Comparison of ENCODE assay signal across 8 cellular contexts in the genomic region with DNA sequence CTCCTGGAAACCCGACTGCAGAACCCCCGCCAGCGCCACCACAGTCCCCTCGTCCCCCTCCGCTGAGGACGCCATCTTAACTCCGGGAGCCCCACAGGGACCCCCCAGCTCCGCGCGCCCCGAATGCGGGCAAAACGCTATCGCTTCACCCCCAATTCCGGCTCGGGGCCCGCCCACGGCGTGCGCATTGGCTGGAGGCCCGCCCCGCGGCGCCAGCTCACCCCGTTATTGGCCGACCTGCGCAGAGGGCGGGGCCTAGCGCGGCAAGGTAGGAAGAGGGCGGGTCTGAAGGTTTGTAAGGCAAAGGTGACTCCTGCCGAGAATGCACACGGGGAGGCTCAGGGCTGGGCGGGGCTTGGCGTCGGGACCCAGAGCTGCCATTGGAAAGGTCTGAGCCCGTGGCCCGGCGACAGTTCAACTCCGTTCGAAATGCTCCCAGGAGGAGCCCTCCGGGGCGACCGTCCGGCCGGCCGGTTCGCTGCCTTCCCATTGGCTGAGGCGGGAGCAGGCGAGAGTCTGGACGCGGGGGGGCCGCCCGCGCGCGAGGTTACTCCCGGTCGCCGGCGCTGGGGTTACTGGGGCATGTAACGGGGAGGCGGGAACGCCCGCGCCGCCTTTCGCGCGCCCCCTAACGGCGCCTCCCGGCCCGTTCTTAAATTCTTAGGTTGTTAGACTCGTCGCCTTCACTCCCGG. TPM values are rescaled to one million over a fixed set of nuclear protein-coding genes. Genes with fewer than 3 reads are reported as not detected.
A peak's percentile ranks its signal among the peaks of the same experiment; 100 is the strongest.
DNase-seq lines count a peak whose midpoint lies in the region; ATAC-seq and TF ChIP-seq lines count a peak whose summit lies in the region.

A gene with protein sequence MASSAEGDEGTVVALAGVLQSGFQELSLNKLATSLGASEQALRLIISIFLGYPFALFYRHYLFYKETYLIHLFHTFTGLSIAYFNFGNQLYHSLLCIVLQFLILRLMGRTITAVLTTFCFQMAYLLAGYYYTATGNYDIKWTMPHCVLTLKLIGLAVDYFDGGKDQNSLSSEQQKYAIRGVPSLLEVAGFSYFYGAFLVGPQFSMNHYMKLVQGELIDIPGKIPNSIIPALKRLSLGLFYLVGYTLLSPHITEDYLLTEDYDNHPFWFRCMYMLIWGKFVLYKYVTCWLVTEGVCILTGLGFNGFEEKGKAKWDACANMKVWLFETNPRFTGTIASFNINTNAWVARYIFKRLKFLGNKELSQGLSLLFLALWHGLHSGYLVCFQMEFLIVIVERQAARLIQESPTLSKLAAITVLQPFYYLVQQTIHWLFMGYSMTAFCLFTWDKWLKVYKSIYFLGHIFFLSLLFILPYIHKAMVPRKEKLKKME (minus strand): TSS at position 127 of the 693 bp plus-strand sequence. CDS start 52 bp downstream, at position 75.

- TF ChIP-seq POLR2A in breast epithelium (IDR thresholded peaks at IDR 0.05) = peak; percentile 71

- no peaks in the 10 kb centered on the region for H3K27me3 ChIP-seq in breast epithelium

- peak within 1 kb of the TSS; percentile 90 for H3K27ac ChIP-seq in VCaP
- H3K27ac ChIP-seq in breast epithelium = peak within 1 kb of the TSS; percentile 96 to 97
- H3K27ac ChIP-seq in skin epidermis = peak within 1 kb of the TSS; percentile 60 to 94 (median 85)

- H3K4me1 ChIP-seq in breast epithelium = peaks cover 0 to 8% of the 10 kb centered on the region in 2 donors

- H3K4me3 ChIP-seq in breast epithelium (peak within 1 kb of the TSS; percentile 64 to 88 (median 86)), iPS-18c (ENCODE audit: insufficient read depth, low read depth, low read length) (peak within 1 kb of the TSS; percentile 89), skin epidermis (peak within 1 kb of the TSS; percentile 50 to 93 (median 78))

- peak; percentile 97 for TF ChIP-seq CTCF in VCaP (conservative IDR thresholded peaks at IDR 0.05)
- peak; percentile 57 to 91 (median 91) for TF ChIP-seq CTCF in breast epithelium (IDR thresholded peaks at IDR 0.05)

- intact Hi-C loops in breast epithelium (cut with DNase I; ENCODE audit: low total_unique reads) = no loop called here

- DNase-seq in AG08395 (ENCODE audit: low spot score) (peak; percentile 98), NCI-H2196 treated with DMSO at 0.1 percent for 48 hours (lab: John Stamatoyannopoulos, UW; ENCODE audit: unreplicated experiment) (peak; percentile 81), breast epithelium (ENCODE audit: low spot score in 2 of 2) (peak; percentile 97)

- no peaks in the 10 kb centered on the region for H3K36me3 ChIP-seq in breast epithelium

- ATAC-seq in GM18873 (IDR thresholded peaks at IDR 0.05; ENCODE audit: low FRiP score, unreplicated experiment) (peak; percentile 81), HG03139 (IDR thresholded peaks at IDR 0.05; ENCODE audit: unreplicated experiment) (peak; percentile 89)

- H3K9me3 ChIP-seq in breast epithelium (no peaks in the 10 kb centered on the region), iPS-18c (ENCODE audit: control insufficient read depth, insufficient read depth, low read length) (no peaks in the 10 kb centered on the region)

RNA-seq across cellular contexts. Expression of the gene that starts here (rescaled TPM):
- total RNA-seq in breast epithelium = 10 to 100 TPM; 28.3 to 67.5 (median 63.7) TPM

Comparison
In these comparisons a context has a peak if more than half of its experiments do, and no peak if none do; other contexts are left out.
1. Peak in every context shown above with its lines: DNase-seq, ATAC-seq, H3K4me3 ChIP-seq and H3K27ac ChIP-seq.